ENCODE assay signal across 8 cellular contexts in the genomic region with DNA sequence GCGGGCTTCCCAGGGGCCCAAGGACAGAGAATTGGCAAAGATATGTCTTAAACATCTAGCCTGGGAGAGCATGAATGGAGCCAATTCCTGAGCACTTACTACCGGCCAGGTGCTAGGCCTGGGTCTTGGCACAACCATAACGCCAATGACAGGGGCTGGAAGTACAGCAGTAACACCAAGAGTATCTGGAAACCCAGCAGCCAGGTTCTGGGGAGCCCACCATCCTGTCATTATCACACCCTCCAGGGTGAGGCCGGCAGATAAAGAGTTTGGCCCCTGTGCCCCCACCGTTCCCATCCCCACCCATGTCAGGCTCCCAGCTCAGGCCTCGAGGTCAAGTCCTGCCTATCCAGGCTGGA. TPM values are rescaled to one million over a fixed set of nuclear protein-coding genes. Genes with fewer than 3 reads are reported as not detected.
DNase-seq lines count a peak whose midpoint lies in the region; ATAC-seq and TF ChIP-seq lines count a peak whose summit lies in the region.

No MANE protein-coding gene starts in this region.

- peak overlapping the region; percentile 84 for H2BK5ac ChIP-seq in mesendoderm (ENCODE audit: low read length)

- peaks cover 0 to 3% (median 0%) of the 10 kb centered on the region in 7 donors for H3K27me3 ChIP-seq in heart right ventricle
- H3K27me3 ChIP-seq in mesendoderm (ENCODE audit: insufficient read depth, low read length, poor library complexity): no peaks in the 10 kb centered on the region
- no peaks in the 10 kb centered on the region for H3K27me3 ChIP-seq in upper lobe of right lung

- H2BK15ac ChIP-seq in mesendoderm (replicated peaks; ENCODE audit: low read depth): no peak overlapping the region

- no peak overlapping the region for H3K4me2 ChIP-seq in mesendoderm (ENCODE audit: low read length)

- DNase-seq in heart right ventricle (no peak), left ventricle myocardium superior (no peak), activated B cell treated with CpG ODN at 0.5 μM for 24 hours (no peak), mesendoderm (no peak), upper lobe of right lung (no peak), NCI-H2107 treated with DMSO at 0.1 percent for 48 hours (lab: John Stamatoyannopoulos, UW; ENCODE audit: unreplicated experiment) (no peak), NCI-H128 (lab: John Stamatoyannopoulos, UW; ENCODE audit: unreplicated experiment) (no peak)

- peaks cover 37% of the 10 kb centered on the region for H3K36me3 Mint-ChIP-seq in activated B cell treated with CpG ODN at 0.5 μM for 24 hours (ENCODE audit: low read depth)

- peaks cover 0 to 36% (median 0%) of the 10 kb centered on the region in 9 donors for H3K36me3 ChIP-seq in heart right ventricle
- no peaks in the 10 kb centered on the region for H3K36me3 ChIP-seq in mesendoderm (ENCODE audit: control insufficient read depth, insufficient read depth, low read length)
- peaks cover 12% of the 10 kb centered on the region for H3K36me3 ChIP-seq in upper lobe of right lung

- CTCF ChIA-PET in activated B cell treated with CpG ODN at 0.5 μM for 24 hours (lab: Charles Lee): interaction anchor here (3.8 to 15.7 kb wide), 2 partner anchors 12 to 45 kb away, joined by 14 to 220 read pairs; no protein-coding TSS in a partner anchor

- peak overlapping the region; percentile 15 for H3K9ac ChIP-seq in mesendoderm (ENCODE audit: low read length)

- H3K27ac ChIP-seq in heart right ventricle: peak overlapping the region in 9 of 10 donors; percentile 5 to 98 (median 96)
- peak overlapping the region; percentile 14 for H3K27ac ChIP-seq in mesendoderm (ENCODE audit: low read depth, low read length)
- peak overlapping the region; percentile 86 for H3K27ac ChIP-seq in upper lobe of right lung

- H3K56ac ChIP-seq in mesendoderm (ENCODE audit: low read length): peak overlapping the region; percentile 83

- no peak overlapping the region for H3K18ac ChIP-seq in mesendoderm (ENCODE audit: low read length)

- ATAC-seq in heart right ventricle: no peak
- no peak for ATAC-seq in left ventricle myocardium superior
- ATAC-seq in activated B cell treated with CpG ODN at 0.5 μM for 24 hours (ENCODE audit: low read depth): no peak
- ATAC-seq in upper lobe of right lung: no peak
- no peak for ATAC-seq in GM21786 (IDR thresholded peaks at IDR 0.05; ENCODE audit: unreplicated experiment)

- H3K4me3 ChIP-seq in heart right ventricle (peak overlapping the region in 2 of 10 donors; percentile 32 to 97), mesendoderm (ENCODE audit: low read length) (no peak overlapping the region), upper lobe of right lung (no peak overlapping the region)

- H4K5ac ChIP-seq in mesendoderm (ENCODE audit: low read length): no peak overlapping the region

- H3K4me1 Mint-ChIP-seq in activated B cell treated with CpG ODN at 0.5 μM for 24 hours: peaks cover 75% of the 10 kb centered on the region

- POLR2A ChIA-PET in activated B cell treated with CpG ODN at 0.5 μM for 24 hours (lab: Charles Lee): interaction anchor here (0.6 to 48.2 kb wide), 14 partner anchors 2 to 1867 kb away, joined by 3 to 2404 read pairs (median 3); a partner anchor contains a TSS

- WGBS in heart right ventricle, 2 donors: 43 to 66% methylated on average over 6 of the region's 6 CpGs
- no CpG with 5 or more reads among the region's 6 CpGs for WGBS in mesendoderm (ENCODE audit: extremely low coverage, insufficient coverage, low lambda C conversion rate)

- H3K79me1 ChIP-seq in mesendoderm (ENCODE audit: low read length): peaks cover 2% of the 10 kb centered on the region

- H3K79me2 ChIP-seq in mesendoderm (ENCODE audit: control insufficient read depth, insufficient read depth, low read length): peaks cover 20% of the 10 kb centered on the region

- TF ChIP-seq CTCF in heart right ventricle (IDR thresholded peaks at IDR 0.05) (no peak), activated B cell treated with CpG ODN at 0.5 μM for 24 hours (IDR thresholded peaks at IDR 0.05) (no peak), upper lobe of right lung (IDR thresholded peaks at IDR 0.05) (no peak)

- H2BK120ac ChIP-seq in mesendoderm (ENCODE audit: low read depth, low read length): peak overlapping the region; percentile 2

- H3K9me3 ChIP-seq in heart right ventricle: no peaks in the 10 kb centered on the region
- H3K9me3 ChIP-seq in upper lobe of right lung: no peaks in the 10 kb centered on the region

- peak overlapping the region; percentile 93 for H3K27ac Mint-ChIP-seq in activated B cell treated with CpG ODN at 0.5 μM for 24 hours

- no peaks in the 10 kb centered on the region for H3K27me3 Mint-ChIP-seq in activated B cell treated with CpG ODN at 0.5 μM for 24 hours

- peak overlapping the region; percentile 92 for H3K4me3 Mint-ChIP-seq in activated B cell treated with CpG ODN at 0.5 μM for 24 hours

- H3K9me3 Mint-ChIP-seq in activated B cell treated with CpG ODN at 0.5 μM for 24 hours: no peaks in the 10 kb centered on the region

- H2AK5ac ChIP-seq in mesendoderm (ENCODE audit: low read length): peak overlapping the region; percentile 7

- no peak overlapping the region for H3K23ac ChIP-seq in mesendoderm (ENCODE audit: low read length)

- H4K8ac ChIP-seq in mesendoderm (ENCODE audit: low read depth, low read length): no peak overlapping the region

- no peak overlapping the region for H3K4ac ChIP-seq in mesendoderm (ENCODE audit: low read depth, low read length)

- intact Hi-C loops in heart right ventricle (cut with DNase I): no loop called here
- intact Hi-C loops in left ventricle myocardium superior (cut with micrococcal nuclease): no loop called here
- intact Hi-C loops in activated B cell treated with CpG ODN at 0.5 μM for 24 hours (cut with micrococcal nuclease): loop anchor here (1.0 to 5.0 kb wide), 5 partner anchors 46 to 808 kb away; no protein-coding TSS in a partner anchor
- intact Hi-C loops in upper lobe of right lung (cut with DNase I): no loop called here

- H3K4me1 ChIP-seq in heart right ventricle: peaks cover 21 to 95% (median 65%) of the 10 kb centered on the region in 9 donors
- H3K4me1 ChIP-seq in mesendoderm (ENCODE audit: control insufficient read depth, low read depth, low read length): peaks cover 11% of the 10 kb centered on the region
- H3K4me1 ChIP-seq in upper lobe of right lung: peaks cover 62% of the 10 kb centered on the region

RNA-seq across cellular contexts. Expression of a gene that starts 0.5 kb away (rescaled TPM):
- total RNA-seq in heart right ventricle (10 to 100 TPM in 1 of 10 donors, 1 to 10 TPM in 8, under 1 TPM in 1; 0.85 to 11.2 (median 2.1) TPM), left ventricle myocardium superior (1.5 TPM), activated B cell treated with CpG ODN at 0.5 μM for 24 hours (166 and 181 TPM in 2 replicates), upper lobe of right lung (26.6 TPM)
- 1 to 10 TPM in 1 of 2 donors, under 1 TPM in 1; 0.96 to 3.7 TPM for polyA plus RNA-seq in heart right ventricle
- 0.84 TPM for polyA plus RNA-seq in mesendoderm (2013, experiment 1 of 2)
- 0.60 TPM for polyA plus RNA-seq in mesendoderm (2013, experiment 2 of 2)

RNA-seq across cellular contexts. Expression of a gene that starts 1.5 kb away (rescaled TPM):
- total RNA-seq in heart right ventricle (100 to 1,000 TPM in 1 of 10 donors, 10 to 100 TPM in 9; 42.3 to 109 (median 69.1) TPM), left ventricle myocardium superior (69.2 TPM), activated B cell treated with CpG ODN at 0.5 μM for 24 hours (746 and 896 TPM in 2 replicates), upper lobe of right lung (176 TPM)
- 10 to 100 TPM; 22.8 to 86.0 TPM for polyA plus RNA-seq in heart right ventricle
- 47.4 TPM for polyA plus RNA-seq in mesendoderm (2013, experiment 1 of 2)
- 45.1 TPM for polyA plus RNA-seq in mesendoderm (2013, experiment 2 of 2)

RNA-seq across cellular contexts. Expression of a gene that starts 16.1 kb away (rescaled TPM):
- total RNA-seq in heart right ventricle: under 1 TPM in 1 of 10 donors, not detected in 9; 0.11 TPM
- not detected for polyA plus RNA-seq in heart right ventricle
- not detected for total RNA-seq in left ventricle myocardium superior
- 5.2 and 7.1 TPM in 2 replicates for total RNA-seq in activated B cell treated with CpG ODN at 0.5 μM for 24 hours
- polyA plus RNA-seq in mesendoderm (2013, experiment 1 of 2): not detected
- not detected for polyA plus RNA-seq in mesendoderm (2013, experiment 2 of 2)
- not detected for total RNA-seq in upper lobe of right lung

RNA-seq across cellular contexts. Expression of a gene that starts 38.3 kb away (rescaled TPM):
- 100 to 1,000 TPM; 102 to 184 (median 116) TPM for total RNA-seq in heart right ventricle
- polyA plus RNA-seq in heart right ventricle: 100 to 1,000 TPM in 1 of 2 donors, 10 to 100 TPM in 1; 92.8 to 200 TPM
- total RNA-seq in left ventricle myocardium superior: 120 TPM
- 636 and 647 TPM in 2 replicates for total RNA-seq in activated B cell treated with CpG ODN at 0.5 μM for 24 hours
- 23.3 TPM for polyA plus RNA-seq in mesendoderm (2013, experiment 1 of 2)
- 23.1 TPM for polyA plus RNA-seq in mesendoderm (2013, experiment 2 of 2)
- 206 TPM for total RNA-seq in upper lobe of right lung

RNA-seq across cellular contexts. Expression of a gene that starts 56.8 kb away (rescaled TPM):
- 10 to 100 TPM in 1 of 10 donors, 1 to 10 TPM in 4, under 1 TPM in 5; 0.33 to 12.7 (median 0.91) TPM for total RNA-seq in heart right ventricle
- polyA plus RNA-seq in heart right ventricle: 1 to 10 TPM; 1.6 to 2.6 TPM
- total RNA-seq in left ventricle myocardium superior: 2.1 TPM
- 3.8 TPM in 2 replicates for total RNA-seq in activated B cell treated with CpG ODN at 0.5 μM for 24 hours
- polyA plus RNA-seq in mesendoderm (2013, experiment 1 of 2): 73.3 TPM
- 72.5 TPM for polyA plus RNA-seq in mesendoderm (2013, experiment 2 of 2)
- total RNA-seq in upper lobe of right lung: 3.3 TPM

Comparison
In these comparisons a context has a peak if more than half of its experiments do, and no peak if none do; other contexts are left out.
1. H3K27ac ChIP-seq: peak in every context shown above with its lines; median percentile 96 in heart right ventricle; 86 in upper lobe of right lung; 14 in mesendoderm.